Comparison of ENCODE assay signal across 11 cellular contexts in the genomic region with DNA sequence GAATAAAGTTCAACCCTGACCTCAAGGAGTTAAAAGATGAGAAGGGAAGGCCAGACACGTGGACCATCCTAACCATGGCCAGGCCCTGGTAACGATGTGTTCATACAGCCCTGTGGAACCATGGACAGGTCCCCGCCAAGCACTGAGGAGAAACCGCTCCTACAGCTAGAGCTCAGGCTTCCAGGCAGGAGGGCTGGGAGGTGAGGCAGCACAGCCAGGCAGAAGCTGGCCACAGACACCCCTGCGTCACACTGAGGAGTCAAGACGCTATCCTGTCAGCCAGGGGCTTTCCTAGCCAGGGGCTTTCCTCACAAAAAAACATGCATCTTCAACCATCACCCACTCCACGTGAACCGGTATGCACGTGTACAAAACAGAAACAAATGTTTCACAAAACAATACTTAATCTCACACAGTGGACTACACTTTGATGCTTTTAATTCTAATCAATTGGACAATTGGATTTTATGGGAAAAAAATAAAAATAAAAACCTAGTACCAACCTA.
DNase-seq lines count a peak whose midpoint lies in the region; ATAC-seq, FAIRE-seq and TF ChIP-seq lines count a peak whose summit lies in the region.
"Had no signal": no experiment of that assay in that cellular context is flagged by ENCODE, and none has a peak within 500 bp of the region (broad histone marks: within the 10 kb centered on the region; RNA-seq: fewer than 3 reads in every experiment).

No MANE protein-coding gene starts in this region.

- peak overlapping the region in 2 of 3 donors; percentile 47 to 64 for H3K27ac Mint-ChIP-seq in CD4-positive, CD25-positive, alpha-beta regulatory T cell
- H3K27ac Mint-ChIP-seq in activated T-helper 2 cell treated with anti-CD3 and anti-CD28 coated beads, Interferon-gamma antibody, Interleukin-2, Interleukin-4, amounts not matched to agents 10 μg/mL and 5 μg/mL and 100 μg/mL, durations not matched to agents 14 hours and 24 hours and 36 hours, result peak overlapping the region; percentile 28
- H3K27ac Mint-ChIP-seq: dendritic cell treated with granulocyte-macrophage colony-stimulating factor and Interleukin-4, amounts not matched to agents 40 ng/mL and 50 ng/mL, for 4 days had no signal

- peaks cover 84% of the 10 kb centered on the region for H3K36me3 ChIP-seq in CD4-positive, CD25-positive, alpha-beta regulatory T cell (ENCODE audit: control insufficient read depth, insufficient read depth, low read length)
- H3K36me3 ChIP-seq in osteoblast (ENCODE audit: insufficient read depth, low read length), result peaks cover 51% of the 10 kb centered on the region

- DNase-seq in CD4-positive, CD25-positive, alpha-beta regulatory T cell, result no peak
- DNase-seq in GM18507 (ENCODE audit: extremely low spot score, insufficient read length, low read depth) (no peak), osteoblast (ENCODE audit: insufficient read length, low spot score, missing footprints) (peak; percentile 71), GM19239 (ENCODE audit: insufficient read length, low spot score) (no peak), cortex of kidney (lab: John Stamatoyannopoulos, UW) (no peak)
- DNase-seq in activated T-helper 2 cell treated with anti-CD3 and anti-CD28 coated beads, Interferon-gamma antibody, Interleukin-2, Interleukin-4, amounts not matched to agents 10 μg/mL and 5 μg/mL and 100 μg/mL, durations not matched to agents 14 hours and 24 hours and 36 hours (ENCODE audit: low spot score), result no peak
- DNase-seq in stimulated activated CD4-positive, alpha-beta T cell treated with anti-CD3 and anti-CD28 coated beads, Interleukin-2, amount 100 ng/mL, for 48 hours, result no peak
- DNase-seq: Calu3, MM.1S had no signal

- peaks cover 50% of the 10 kb centered on the region for H4K20me1 ChIP-seq in osteoblast (ENCODE audit: insufficient read depth, low read length)

- intact Hi-C loops in activated T-helper 2 cell treated with anti-CD3 and anti-CD28 coated beads, Interferon-gamma antibody, Interleukin-2, Interleukin-4, amounts not matched to agents 10 μg/mL and 5 μg/mL and 100 μg/mL, durations not matched to agents 14 hours and 24 hours and 36 hours (cut with micrococcal nuclease), result no loop called here

- no peak overlapping the region for H3K4me3 Mint-ChIP-seq in CD4-positive, CD25-positive, alpha-beta regulatory T cell
- H3K4me3 Mint-ChIP-seq in activated T-helper 2 cell treated with anti-CD3 and anti-CD28 coated beads, Interferon-gamma antibody, Interleukin-2, Interleukin-4, amounts not matched to agents 10 μg/mL and 5 μg/mL and 100 μg/mL, durations not matched to agents 14 hours and 24 hours and 36 hours (ENCODE audit: low read depth), result no peak overlapping the region
- H3K4me3 Mint-ChIP-seq: dendritic cell treated with granulocyte-macrophage colony-stimulating factor and Interleukin-4, amounts not matched to agents 40 ng/mL and 50 ng/mL, for 4 days had no signal

- TF ChIP-seq CTCF in osteoblast (IDR thresholded peaks at IDR 0.05; ENCODE audit: extremely low read depth, low read depth, low read length), result no peak

- no peak overlapping the region for H3K4me2 ChIP-seq in osteoblast (ENCODE audit: insufficient read depth, low read length)

- FAIRE-seq in GM18507 (lab: Jason Lieb, UNC), result peak; percentile 70
- FAIRE-seq in GM19239 (lab: Jason Lieb, UNC), result no peak

- H3K27me3 Mint-ChIP-seq in CD4-positive, CD25-positive, alpha-beta regulatory T cell, result no peaks in the 10 kb centered on the region
- H3K27me3 Mint-ChIP-seq in activated T-helper 2 cell treated with anti-CD3 and anti-CD28 coated beads, Interferon-gamma antibody, Interleukin-2, Interleukin-4, amounts not matched to agents 10 μg/mL and 5 μg/mL and 100 μg/mL, durations not matched to agents 14 hours and 24 hours and 36 hours (ENCODE audit: low read depth), result no peaks in the 10 kb centered on the region
- H3K27me3 Mint-ChIP-seq: dendritic cell treated with granulocyte-macrophage colony-stimulating factor and Interleukin-4, amounts not matched to agents 40 ng/mL and 50 ng/mL, for 4 days had no signal

- no peaks in the 10 kb centered on the region for H3K9me3 Mint-ChIP-seq in CD4-positive, CD25-positive, alpha-beta regulatory T cell
- no peaks in the 10 kb centered on the region for H3K9me3 Mint-ChIP-seq in activated T-helper 2 cell treated with anti-CD3 and anti-CD28 coated beads, Interferon-gamma antibody, Interleukin-2, Interleukin-4, amounts not matched to agents 10 μg/mL and 5 μg/mL and 100 μg/mL, durations not matched to agents 14 hours and 24 hours and 36 hours
- H3K9me3 Mint-ChIP-seq: dendritic cell treated with granulocyte-macrophage colony-stimulating factor and Interleukin-4, amounts not matched to agents 40 ng/mL and 50 ng/mL, for 4 days had no signal

- H3K36me3 Mint-ChIP-seq in CD4-positive, CD25-positive, alpha-beta regulatory T cell, result peaks cover 45% of the 10 kb centered on the region
- peaks cover 74% of the 10 kb centered on the region for H3K36me3 Mint-ChIP-seq in activated T-helper 2 cell treated with anti-CD3 and anti-CD28 coated beads, Interferon-gamma antibody, Interleukin-2, Interleukin-4, amounts not matched to agents 10 μg/mL and 5 μg/mL and 100 μg/mL, durations not matched to agents 14 hours and 24 hours and 36 hours (ENCODE audit: low read depth)

- peaks cover 4 to 38% (median 16%) of the 10 kb centered on the region in 4 donors for H3K4me1 Mint-ChIP-seq in CD4-positive, CD25-positive, alpha-beta regulatory T cell
- peaks cover 16% of the 10 kb centered on the region for H3K4me1 Mint-ChIP-seq in activated T-helper 2 cell treated with anti-CD3 and anti-CD28 coated beads, Interferon-gamma antibody, Interleukin-2, Interleukin-4, amounts not matched to agents 10 μg/mL and 5 μg/mL and 100 μg/mL, durations not matched to agents 14 hours and 24 hours and 36 hours (ENCODE audit: low read depth)

- H3K27ac ChIP-seq in CD4-positive, CD25-positive, alpha-beta regulatory T cell (ENCODE audit: insufficient read depth, low read length, poor library complexity, severe bottlenecking), result peak overlapping the region; percentile 43
- peak overlapping the region; percentile 11 for H3K27ac ChIP-seq in osteoblast (ENCODE audit: low read depth, low read length)

- peaks cover 4% of the 10 kb centered on the region for H3K79me2 ChIP-seq in osteoblast (ENCODE audit: insufficient read depth, low read length)

- H3K27me3 ChIP-seq in CD4-positive, CD25-positive, alpha-beta regulatory T cell (ENCODE audit: control insufficient read depth, insufficient read depth, low read length), result no peaks in the 10 kb centered on the region
- H3K27me3 ChIP-seq in osteoblast (ENCODE audit: insufficient read depth, low read length), result no peaks in the 10 kb centered on the region

- H3K4me3 ChIP-seq in CD4-positive, CD25-positive, alpha-beta regulatory T cell (ENCODE audit: low read depth, low read length), result no peak overlapping the region
- H3K4me3 ChIP-seq in osteoblast (ENCODE audit: insufficient read depth, low read length), result no peak overlapping the region

- no peak for ATAC-seq in CD4-positive, CD25-positive, alpha-beta regulatory T cell (ENCODE audit: low read depth in 2 of 2)
- no peak for ATAC-seq in GM19324 (IDR thresholded peaks at IDR 0.05; ENCODE audit: low FRiP score, unreplicated experiment)

- no peaks in the 10 kb centered on the region for H3K4me1 ChIP-seq in CD4-positive, CD25-positive, alpha-beta regulatory T cell (ENCODE audit: control insufficient read depth, insufficient read depth, low read length, poor library complexity, severe bottlenecking)
- H3K4me1 ChIP-seq in osteoblast (ENCODE audit: insufficient read depth, low read length), result peaks cover 26% of the 10 kb centered on the region

- no peak overlapping the region for H2AFZ ChIP-seq in osteoblast (ENCODE audit: low read length)

- H3K9me3 ChIP-seq in CD4-positive, CD25-positive, alpha-beta regulatory T cell (ENCODE audit: control insufficient read depth in 2 of 2, low read length in 2 of 2), result no peaks in the 10 kb centered on the region
- no peaks in the 10 kb centered on the region for H3K9me3 ChIP-seq in osteoblast (ENCODE audit: low read depth, low read length)
